Comparison of ENCODE assay signal across 8 cellular contexts in genomic region chr11:9573054-9573774, GRCh38. TPM values are rescaled to one million over a fixed set of nuclear protein-coding genes. Genes with fewer than 3 reads are reported as not detected.
DNase-seq lines count a peak whose midpoint lies in the region; ATAC-seq and TF ChIP-seq lines count a peak whose summit lies in the region.

Gene WEE1 (plus strand): TSS chr11:9573670. CDS start chr11:9573934, 264 bp downstream.

- 0% methylated on average over 52 of the region's 73 CpGs for WGBS in suprapubic skin

- peaks cover 4% of the 10 kb centered on the region for H3K27me3 Mint-ChIP-seq in activated naive CD4-positive, alpha-beta T cell treated with anti-CD3 and anti-CD28 coated beads, Interleukin-2, amount 50 U/mL, for 24 hours

- H3K9me3 ChIP-seq in suprapubic skin = no peaks in the 10 kb centered on the region

- H3K27ac ChIP-seq in suprapubic skin = peak within 1 kb of the TSS; percentile 99

- H3K4me1 ChIP-seq in suprapubic skin = peaks cover 69% of the 10 kb centered on the region

- no peak for TF ChIP-seq CTCF in GM10266 (IDR thresholded peaks at IDR 0.05; ENCODE audit: control insufficient read depth, insufficient read depth, low read depth, missing control alignments)
- TF ChIP-seq CTCF in suprapubic skin (IDR thresholded peaks at IDR 0.05) = no peak

- H3K27ac Mint-ChIP-seq in activated naive CD4-positive, alpha-beta T cell treated with anti-CD3 and anti-CD28 coated beads, Interleukin-2, amount 50 U/mL, for 24 hours = peak within 1 kb of the TSS; percentile 88

- peaks cover 25% of the 10 kb centered on the region for H3K4me1 Mint-ChIP-seq in activated naive CD4-positive, alpha-beta T cell treated with anti-CD3 and anti-CD28 coated beads, Interleukin-2, amount 50 U/mL, for 24 hours

- no peaks in the 10 kb centered on the region for H3K9me3 Mint-ChIP-seq in activated naive CD4-positive, alpha-beta T cell treated with anti-CD3 and anti-CD28 coated beads, Interleukin-2, amount 50 U/mL, for 24 hours

- peaks cover 5% of the 10 kb centered on the region for H3K36me3 Mint-ChIP-seq in activated naive CD4-positive, alpha-beta T cell treated with anti-CD3 and anti-CD28 coated beads, Interleukin-2, amount 50 U/mL, for 24 hours

- TF ChIP-seq EP300 in suprapubic skin (IDR thresholded peaks at IDR 0.05) = no peak

- DNase-seq in GM10266 (ENCODE audit: extremely low spot score) (peak; percentile 98), NCI-H1092 treated with DMSO at 0.1 percent for 48 hours (lab: John Stamatoyannopoulos, UW) (peak; percentile 98), glomerular endothelial cell (ENCODE audit: extremely low read depth, low read depth, low spot score) (no peak), occipital lobe (lab: John Stamatoyannopoulos, UW) (peak; percentile 90), suprapubic skin (ENCODE audit: low spot score in 2 of 2) (peak; percentile 98 to 99)

- H3K4me3 ChIP-seq in suprapubic skin = peak within 1 kb of the TSS; percentile 83

- H3K27me3 ChIP-seq in suprapubic skin = no peaks in the 10 kb centered on the region

- peak within 1 kb of the TSS; percentile 94 for H3K4me3 Mint-ChIP-seq in activated naive CD4-positive, alpha-beta T cell treated with anti-CD3 and anti-CD28 coated beads, Interleukin-2, amount 50 U/mL, for 24 hours

- TF ChIP-seq POLR2A in suprapubic skin (IDR thresholded peaks at IDR 0.05) = peak; percentile 19 to 87

- no peaks in the 10 kb centered on the region for H3K36me3 ChIP-seq in suprapubic skin

- ATAC-seq in HG02623 (IDR thresholded peaks at IDR 0.05; ENCODE audit: unreplicated experiment) (peak; percentile 84), SK-N-SH treated with all-trans-retinoic acid at 6 μM for 48 hours (peak; percentile 90)

TF ChIP-seq in SK-N-SH treated with all-trans-retinoic acid at 6 μM for 48 hours, 23 proteins besides CTCF, POLR2A, EP300 and RAD21:
- TF ChIP-seq SNAI2 (CRISPR knock-in tag; IDR thresholded peaks at IDR 0.05) (no peak), ZFP3 (CRISPR knock-in tag; IDR thresholded peaks at IDR 0.05) (no peak), ZNF70 (CRISPR knock-in tag; IDR thresholded peaks at IDR 0.05) (no peak), PATZ1 (CRISPR knock-in tag; IDR thresholded peaks at IDR 0.05; ENCODE audit: borderline replicate concordance) (peak; percentile 52; the same call in 1 of the 2 replicates), OSR1 (CRISPR knock-in tag; IDR thresholded peaks at IDR 0.05) (no peak), ZC3H10 (CRISPR knock-in tag; IDR thresholded peaks at IDR 0.05) (no peak), CREB5 (CRISPR knock-in tag; IDR thresholded peaks at IDR 0.05; ENCODE audit: low read depth) (no peak)

RNA-seq across cellular contexts. Expression of gene WEE1, which starts in this region (rescaled TPM):
- total RNA-seq in glomerular endothelial cell = 17.3 and 32.3 TPM in 2 replicates
- total RNA-seq in occipital lobe = 17.3 TPM
- total RNA-seq in suprapubic skin = 100 to 1,000 TPM in 3 of 4 donors, 10 to 100 TPM in 1; 82.0 to 296 (median 183) TPM
